In genomic region chr6:148565931-148566663, GRCh38 we compare ENCODE assay signal across 9 cellular contexts.
DNase-seq lines count a peak whose midpoint lies in the region; ATAC-seq and TF ChIP-seq lines count a peak whose summit lies in the region.
"Had no signal": no experiment of that assay in that cellular context is flagged by ENCODE, and none has a peak within 500 bp of the region (broad histone marks: within the 10 kb centered on the region; RNA-seq: fewer than 3 reads in every experiment).

No MANE protein-coding gene starts in this region.

- peak overlapping the region; percentile 56 for H3K4me2 ChIP-seq in PC-3 (ENCODE audit: low read length)

- H3K27ac ChIP-seq in ACC112 (ENCODE audit: low read depth, low read length) (peak overlapping the region; percentile 77), PC-3 (ENCODE audit: low read length) (peak overlapping the region; percentile 72), SJCRH30 (no peak overlapping the region)
- H3K27ac ChIP-seq: neutrophil had no signal

- H3K79me2 ChIP-seq in ACC112 (ENCODE audit: control insufficient read depth, insufficient read depth, low read length, unreplicated experiment) (no peaks in the 10 kb centered on the region), PC-3 (ENCODE audit: low read length) (no peaks in the 10 kb centered on the region)

- CTCF ChIA-PET in PC-3 (lab: Charles Lee), result no interaction called here

- H3K4me3 ChIP-seq in ACC112 (ENCODE audit: low read depth, low read length), result peak overlapping the region; percentile 32; the same call in 1 of the 2 replicates
- no peak overlapping the region for H3K4me3 ChIP-seq in PC-3 (ENCODE audit: low read length)
- no peak overlapping the region for H3K4me3 ChIP-seq in fibroblast of pulmonary artery (replicated peaks; ENCODE audit: low read depth, low read length)
- no peak overlapping the region for H3K4me3 ChIP-seq in SJCRH30

- peaks cover 13 to 14% of the 10 kb centered on the region in 2 donors for H3K27me3 Mint-ChIP-seq in stimulated activated naive B cell treated with anti-CD40 and anti-IgM and Interleukin-4, amounts not matched to agents 10 μg/mL and 1 μg/mL and 100 μg/mL, for 72 hours

- TF ChIP-seq CTCF in PC-3 (conservative IDR thresholded peaks at IDR 0.05; ENCODE audit: low read depth, low read length) (no peak), fibroblast of pulmonary artery (IDR thresholded peaks at IDR 0.05; ENCODE audit: low read length, missing control alignments) (no peak)

- peak; percentile 77 for ATAC-seq in GM19351 (IDR thresholded peaks at IDR 0.05; ENCODE audit: unreplicated experiment)
- ATAC-seq in PC-3, result peak; percentile 96
- ATAC-seq in stimulated activated naive B cell treated with anti-CD40 and anti-IgM and Interleukin-4, amounts not matched to agents 10 μg/mL and 1 μg/mL and 100 μg/mL, for 72 hours (replicated peaks), result peak; percentile 72 to 79

- no peaks in the 10 kb centered on the region for H4K20me1 ChIP-seq in PC-3 (ENCODE audit: low read length)

- no peaks in the 10 kb centered on the region for H3F3A ChIP-seq in PC-3 (ENCODE audit: low read length, unreplicated experiment)

- no peaks in the 10 kb centered on the region for H3K9me3 Mint-ChIP-seq in stimulated activated naive B cell treated with anti-CD40 and anti-IgM and Interleukin-4, amounts not matched to agents 10 μg/mL and 1 μg/mL and 100 μg/mL, for 72 hours

- intact Hi-C loops in PC-3 (cut with micrococcal nuclease), result loop anchor here (5.0 kb wide), 1 partner anchor 41 kb away; no protein-coding TSS in a partner anchor

- H3K36me3 ChIP-seq in ACC112 (ENCODE audit: insufficient read depth, low read length) (no peaks in the 10 kb centered on the region), PC-3 (ENCODE audit: low read depth, low read length) (no peaks in the 10 kb centered on the region), SJCRH30 (no peaks in the 10 kb centered on the region)
- H3K36me3 ChIP-seq: neutrophil had no signal

- H3K4me1 Mint-ChIP-seq in stimulated activated naive B cell treated with anti-CD40 and anti-IgM and Interleukin-4, amounts not matched to agents 10 μg/mL and 1 μg/mL and 100 μg/mL, for 72 hours, result peaks cover 8 to 21% of the 10 kb centered on the region in 2 donors

- no TSS peak for BruUV-seq in PC-3 (replicated peaks; lab: Mats Ljungman, UMichigan)

- H3K9me3 ChIP-seq in PC-3 (ENCODE audit: low read length) (no peaks in the 10 kb centered on the region), SJCRH30 (replicated peaks) (no peaks in the 10 kb centered on the region)
- H3K9me3 ChIP-seq: neutrophil had no signal

- H3K36me3 Mint-ChIP-seq in stimulated activated naive B cell treated with anti-CD40 and anti-IgM and Interleukin-4, amounts not matched to agents 10 μg/mL and 1 μg/mL and 100 μg/mL, for 72 hours, result no peaks in the 10 kb centered on the region

- no peaks in the 10 kb centered on the region for H3K9me2 ChIP-seq in PC-3 (replicated peaks; ENCODE audit: low read length)

- no peaks in the 10 kb centered on the region for H3K27me3 ChIP-seq in ACC112 (ENCODE audit: insufficient read depth, low read length)
- no peaks in the 10 kb centered on the region for H3K27me3 ChIP-seq in PC-3 (ENCODE audit: low read length)
- no peaks in the 10 kb centered on the region for H3K27me3 ChIP-seq in SJCRH30

- no peak overlapping the region for H3K9ac ChIP-seq in PC-3 (ENCODE audit: low read length)

- H3K4me3 Mint-ChIP-seq in stimulated activated naive B cell treated with anti-CD40 and anti-IgM and Interleukin-4, amounts not matched to agents 10 μg/mL and 1 μg/mL and 100 μg/mL, for 72 hours, result peak overlapping the region in 1 of 2 donors; percentile 12

- H2AFZ ChIP-seq in ACC112 (ENCODE audit: low read length, unreplicated experiment), result peak overlapping the region; percentile 71
- H2AFZ ChIP-seq in PC-3 (ENCODE audit: low read length), result peak overlapping the region; percentile 45; the same call in 1 of the 2 replicates

- DNase-seq in PC-3 (peak; percentile 80), fibroblast of pulmonary artery (ENCODE audit: low read depth) (peak; percentile 97), HuH-7.5 (ENCODE audit: low spot score) (no peak), SJCRH30 (no peak), DMS53 treated with DMSO at 0.1 percent for 48 hours (lab: John Stamatoyannopoulos, UW; ENCODE audit: unreplicated experiment) (no peak)
- DNase-seq in stimulated activated naive B cell treated with anti-CD40 and anti-IgM and Interleukin-4, amounts not matched to agents 10 μg/mL and 1 μg/mL and 100 μg/mL, for 72 hours, result peak; percentile 28

- H3K4me1 ChIP-seq in ACC112 (ENCODE audit: control insufficient read depth, insufficient read depth, low read length, unreplicated experiment) (peaks cover 30% of the 10 kb centered on the region), PC-3 (ENCODE audit: insufficient read depth, low read length) (peaks cover 19% of the 10 kb centered on the region), SJCRH30 (no peaks in the 10 kb centered on the region)

- POLR2A ChIA-PET in PC-3 (lab: Charles Lee; ENCODE audit: unreplicated experiment), result no interaction called here

- H3K27ac Mint-ChIP-seq in stimulated activated naive B cell treated with anti-CD40 and anti-IgM and Interleukin-4, amounts not matched to agents 10 μg/mL and 1 μg/mL and 100 μg/mL, for 72 hours, result peak overlapping the region; percentile 59

Comparison
In these comparisons a context has a peak if more than half of its experiments do, and no peak if none do; other contexts are left out.
1. DNase-seq: peak in PC-3 (single experiment), fibroblast of pulmonary artery (single experiment) and stimulated activated naive B cell treated with anti-CD40 and anti-IgM and Interleukin-4, amounts not matched to agents 10 μg/mL and 1 μg/mL and 100 μg/mL, for 72 hours (single experiment); none in HuH-7.5 (single experiment), SJCRH30 (0 of 2) and DMS53 treated with DMSO at 0.1 percent for 48 hours (single experiment).
2. Peak in every context shown above with its lines, with median percentiles within 50 percentile points of each other: ATAC-seq.